Comparison of ENCODE assay signal across 8 cellular contexts in the genomic region with DNA sequence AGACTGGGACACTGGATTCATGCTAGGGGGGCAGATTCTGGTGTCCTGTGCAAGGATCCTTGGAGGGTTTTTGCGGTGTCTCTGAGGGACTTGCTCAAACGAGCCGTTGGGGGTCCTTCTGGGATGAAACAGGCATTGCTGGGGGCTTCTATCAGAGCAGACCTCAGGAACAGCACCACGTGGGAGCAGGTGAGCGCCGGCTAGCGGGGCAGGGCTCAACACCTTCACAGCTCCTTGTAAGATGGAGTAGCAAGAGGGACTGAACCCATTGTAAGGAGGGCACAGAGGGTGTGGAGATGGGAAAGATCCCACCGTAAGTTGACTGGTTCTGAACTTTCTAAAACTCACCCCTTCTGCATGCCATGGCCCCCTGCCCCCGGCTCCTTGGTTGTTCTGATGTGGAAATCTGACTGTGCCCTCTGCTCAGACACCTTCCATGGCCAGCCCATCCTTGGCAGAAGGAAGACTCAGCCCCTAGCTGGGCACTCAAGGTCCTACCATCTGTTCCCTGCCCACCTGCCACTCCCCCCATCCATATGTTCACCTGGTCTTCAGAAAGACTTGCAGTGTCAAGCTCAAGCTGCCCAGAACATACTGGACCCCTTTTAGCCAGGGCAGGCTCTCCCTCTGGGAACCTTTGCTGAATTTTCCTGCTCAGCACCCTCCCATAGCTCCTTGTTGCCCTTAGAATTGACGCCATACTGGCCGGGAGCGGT. TPM values are rescaled to one million over a fixed set of nuclear protein-coding genes. Genes with fewer than 3 reads are reported as not detected.
DNase-seq lines count a peak whose midpoint lies in the region; ATAC-seq and TF ChIP-seq lines count a peak whose summit lies in the region.

No MANE protein-coding gene starts in this region.

- H3K4me2 ChIP-seq in smooth muscle cell = peak overlapping the region; percentile 86

- peak overlapping the region; percentile 83 for H3K4me3 ChIP-seq in smooth muscle cell

- H3K4me3 Mint-ChIP-seq in activated B cell treated with CpG ODN at 0.5 μM for 24 hours (peak overlapping the region; percentile 91), glutamatergic neuron (ENCODE audit: unreplicated experiment) (peak overlapping the region; percentile 94)

- peaks cover 33% of the 10 kb centered on the region for H3K79me2 ChIP-seq in smooth muscle cell (ENCODE audit: low read depth)

- no peaks in the 10 kb centered on the region for H3K36me3 ChIP-seq in smooth muscle cell (ENCODE audit: low read depth)

- intact Hi-C loops in activated B cell treated with CpG ODN at 0.5 μM for 24 hours (cut with micrococcal nuclease) = loop anchor here (2.0 kb wide), 1 partner anchor 53 kb away; no protein-coding TSS in a partner anchor

- no peaks in the 10 kb centered on the region for H3K9me3 ChIP-seq in smooth muscle cell (replicated peaks; ENCODE audit: low read depth)

- H3K27me3 ChIP-seq in smooth muscle cell (ENCODE audit: low read depth) = no peaks in the 10 kb centered on the region

- WGBS in smooth muscle cell (ENCODE audit: low lambda C conversion rate) = 62% methylated on average over 12 of the region's 12 CpGs

- TF ChIP-seq CTCF in activated B cell treated with CpG ODN at 0.5 μM for 24 hours (IDR thresholded peaks at IDR 0.05) (no peak), glutamatergic neuron (IDR thresholded peaks at IDR 0.05; ENCODE audit: partially characterized antibody, unreplicated experiment) (no peak), smooth muscle cell (IDR thresholded peaks at IDR 0.05; ENCODE audit: borderline replicate concordance, insufficient read depth, poor library complexity, severe bottlenecking) (no peak)

- H3K27me3 Mint-ChIP-seq in activated B cell treated with CpG ODN at 0.5 μM for 24 hours = no peaks in the 10 kb centered on the region
- peaks cover 5% of the 10 kb centered on the region for H3K27me3 Mint-ChIP-seq in glutamatergic neuron (ENCODE audit: unreplicated experiment)

- POLR2A ChIA-PET in activated B cell treated with CpG ODN at 0.5 μM for 24 hours (lab: Charles Lee) = interaction anchor here (1.4 to 1.6 kb wide), 3 partner anchors 22 to 66 kb away, joined by 3 to 6 read pairs (median 5); a partner anchor contains a TSS

- ATAC-seq in activated B cell treated with CpG ODN at 0.5 μM for 24 hours (ENCODE audit: low read depth) = no peak
- no peak for ATAC-seq in HG03571 (IDR thresholded peaks at IDR 0.05; ENCODE audit: unreplicated experiment)

- no peak overlapping the region for H3K27ac ChIP-seq in smooth muscle cell (ENCODE audit: low read depth)

- DNase-seq in NCI-H82 (lab: John Stamatoyannopoulos, UW) (peak; percentile 60), NCI-H82 treated with DMSO at 0.1 percent for 48 hours (lab: John Stamatoyannopoulos, UW; ENCODE audit: unreplicated experiment) (no peak), activated B cell treated with CpG ODN at 0.5 μM for 24 hours (no peak), glutamatergic neuron (no peak), smooth muscle cell (lab: John Stamatoyannopoulos, UW; ENCODE audit: unreplicated experiment) (no peak), T1000 (lab: John Stamatoyannopoulos, UW) (no peak), LoVo (ENCODE audit: low spot score) (no peak)

- H3K4me1 ChIP-seq in smooth muscle cell (ENCODE audit: low read depth) = peaks cover 13% of the 10 kb centered on the region

- peak overlapping the region; percentile 57 for H3K9ac ChIP-seq in smooth muscle cell (ENCODE audit: low read depth)

- H3K9me3 Mint-ChIP-seq in activated B cell treated with CpG ODN at 0.5 μM for 24 hours (no peaks in the 10 kb centered on the region), glutamatergic neuron (ENCODE audit: unreplicated experiment) (peaks cover 6% of the 10 kb centered on the region)

- peaks cover 15% of the 10 kb centered on the region for H4K20me1 ChIP-seq in smooth muscle cell (ENCODE audit: low read depth)

- H3F3A ChIP-seq in smooth muscle cell (ENCODE audit: low read depth) = no peaks in the 10 kb centered on the region

- CTCF ChIA-PET in activated B cell treated with CpG ODN at 0.5 μM for 24 hours (lab: Charles Lee) = interaction anchor here (0.9 kb wide), 1 partner anchor 24 kb away, joined by 3 read pairs; no protein-coding TSS in a partner anchor

- H3K27ac Mint-ChIP-seq in activated B cell treated with CpG ODN at 0.5 μM for 24 hours = no peak overlapping the region
- H3K27ac Mint-ChIP-seq in glutamatergic neuron (ENCODE audit: unreplicated experiment) = peak overlapping the region; percentile 93

- no peak overlapping the region for H2AFZ ChIP-seq in smooth muscle cell (ENCODE audit: low read depth)

- H3K36me3 Mint-ChIP-seq in activated B cell treated with CpG ODN at 0.5 μM for 24 hours (ENCODE audit: low read depth) = no peaks in the 10 kb centered on the region
- no peaks in the 10 kb centered on the region for H3K36me3 Mint-ChIP-seq in glutamatergic neuron (ENCODE audit: unreplicated experiment)

- H3K4me1 Mint-ChIP-seq in activated B cell treated with CpG ODN at 0.5 μM for 24 hours (peaks cover 20% of the 10 kb centered on the region), glutamatergic neuron (ENCODE audit: low read depth, unreplicated experiment) (peaks cover 12% of the 10 kb centered on the region)

RNA-seq across cellular contexts. Expression of a gene that starts 1.2 kb away (rescaled TPM):
- total RNA-seq in activated B cell treated with CpG ODN at 0.5 μM for 24 hours (4.3 and 4.6 TPM in 2 replicates), glutamatergic neuron (ENCODE audit: unreplicated experiment) (16.9 TPM), smooth muscle cell (6.8 and 9.7 TPM in 2 replicates)
- 11.5 and 11.6 TPM in 2 replicates for polyA plus RNA-seq in smooth muscle cell

RNA-seq across cellular contexts. Expression of a gene that starts 10.8 kb away (rescaled TPM):
- not detected in 2 replicates for total RNA-seq in activated B cell treated with CpG ODN at 0.5 μM for 24 hours
- not detected for total RNA-seq in glutamatergic neuron (ENCODE audit: unreplicated experiment)
- total RNA-seq in smooth muscle cell = 0.45 TPM in 1 of 2 replicates, not detected in the other
- not detected in 2 replicates for polyA plus RNA-seq in smooth muscle cell

RNA-seq across cellular contexts. Expression of a gene that starts 23.1 kb away (rescaled TPM):
- total RNA-seq in activated B cell treated with CpG ODN at 0.5 μM for 24 hours = not detected in 2 replicates
- not detected for total RNA-seq in glutamatergic neuron (ENCODE audit: unreplicated experiment)
- 0.31 and 1.5 TPM in 2 replicates for total RNA-seq in smooth muscle cell
- 0.63 and 1.5 TPM in 2 replicates for polyA plus RNA-seq in smooth muscle cell

RNA-seq across cellular contexts. Expression of a gene that starts 39.9 kb away (rescaled TPM):
- 107 and 111 TPM in 2 replicates for total RNA-seq in activated B cell treated with CpG ODN at 0.5 μM for 24 hours
- total RNA-seq in glutamatergic neuron (ENCODE audit: unreplicated experiment) = 66.0 TPM
- total RNA-seq in smooth muscle cell = 47.1 and 57.1 TPM in 2 replicates
- polyA plus RNA-seq in smooth muscle cell = 77.1 and 92.4 TPM in 2 replicates

RNA-seq across cellular contexts. Expression of a gene that starts 51.7 kb away (rescaled TPM):
- total RNA-seq in activated B cell treated with CpG ODN at 0.5 μM for 24 hours (22.8 and 23.3 TPM in 2 replicates), glutamatergic neuron (ENCODE audit: unreplicated experiment) (38.8 TPM), smooth muscle cell (46.6 and 68.1 TPM in 2 replicates)
- 89.6 and 98.1 TPM in 2 replicates for polyA plus RNA-seq in smooth muscle cell
